9 cellular contexts compared by ENCODE assay signal in genomic region chr16:75498610-75499324, GRCh38. TPM values are rescaled to one million over a fixed set of nuclear protein-coding genes. Genes with fewer than 3 reads are reported as not detected.
DNase-seq lines count a peak whose midpoint lies in the region; FAIRE-seq and TF ChIP-seq lines count a peak whose summit lies in the region.
"Not testable (repeated sequence)": the region's sequence is repeated elsewhere in the genome, so short reads cannot be mapped to it uniquely, and the experiment has no call there.
"Had no signal": no experiment of that assay in that cellular context is flagged by ENCODE, and none has a peak within 500 bp of the region (broad histone marks: within the 10 kb centered on the region; RNA-seq: fewer than 3 reads in every experiment).

No MANE protein-coding gene starts in this region.

- DNase-seq in Calu3 (peak; percentile 86), NCI-H1105 (lab: John Stamatoyannopoulos, UW) (peak; percentile 29), NCI-H82 (lab: John Stamatoyannopoulos, UW) (peak; percentile 21), anterior cingulate cortex (lab: John Stamatoyannopoulos, UW) (peak in 52 of 58 donors; percentile 6 to 97 (median 57)), endothelial cell of umbilical vein (ENCODE audit: low read depth, low spot score) (peak; percentile 51), inferior parietal cortex (ENCODE audit: extremely low spot score) (peak; percentile 57), tibial artery (peak in 1 of 2 donors; percentile 78)
- DNase-seq in osteoblast (ENCODE audit: insufficient read length, low spot score, missing footprints) = not testable (repeated sequence)

- not testable (repeated sequence) for H3K4me1 ChIP-seq in endothelial cell of umbilical vein (ENCODE audit: control insufficient read depth, extremely low read depth, insufficient read depth, low read length); osteoblast (ENCODE audit: insufficient read depth, low read length)
- peaks cover 0 to 50% (median 20%) of the 10 kb centered on the region in 4 donors for H3K4me1 ChIP-seq in tibial artery

- not testable (repeated sequence) for H3K9ac ChIP-seq in endothelial cell of umbilical vein (replicated peaks; ENCODE audit: extremely low read depth, insufficient read depth, low read length)

- POLR2A ChIA-PET in endothelial cell of umbilical vein (lab: Charles Lee) = not testable (repeated sequence)

- H2AFZ ChIP-seq in endothelial cell of umbilical vein (ENCODE audit: low read depth, low read length) = not testable (repeated sequence)
- H2AFZ ChIP-seq in osteoblast (ENCODE audit: low read length) = peak overlapping the region; percentile 15

- intact Hi-C loops in Calu3 (cut with micrococcal nuclease; ENCODE audit: unreplicated experiment); endothelial cell of umbilical vein (cut with micrococcal nuclease); tibial artery (cut with DNase I; ENCODE audit: low total_unique reads): not testable (repeated sequence)

- not testable (repeated sequence) for TF ChIP-seq POLR2A in endothelial cell of umbilical vein (IDR thresholded peaks at IDR 0.05; ENCODE audit: low read depth, low read length)

- H3K27ac Mint-ChIP-seq in Calu3 (ENCODE audit: unreplicated experiment) = not testable (repeated sequence)

- peaks cover 11% of the 10 kb centered on the region for H3K36me3 Mint-ChIP-seq in Calu3 (ENCODE audit: insufficient read depth, unreplicated experiment)

- not testable (repeated sequence) for H3K9me3 ChIP-seq in endothelial cell of umbilical vein (replicated peaks; ENCODE audit: control insufficient read depth, insufficient read depth, low read length); osteoblast (ENCODE audit: low read depth, low read length); tibial artery

- H3K9me3 Mint-ChIP-seq in Calu3 (ENCODE audit: low read depth, unreplicated experiment) = not testable (repeated sequence)

- H3K9me1 ChIP-seq in endothelial cell of umbilical vein (replicated peaks; ENCODE audit: control insufficient read depth, extremely low read depth, insufficient read depth, low read length) = not testable (repeated sequence)

- H3K36me3 ChIP-seq in endothelial cell of umbilical vein (ENCODE audit: control insufficient read depth in 2 of 2, extremely low read depth in 1 of 2, insufficient read depth in 2 of 2, low read length in 2 of 2); osteoblast (ENCODE audit: insufficient read depth, low read length); tibial artery: not testable (repeated sequence)

- not testable (repeated sequence) for H3K4me3 Mint-ChIP-seq in Calu3 (ENCODE audit: low read depth, unreplicated experiment)

- not testable (repeated sequence) for H4K20me1 ChIP-seq in endothelial cell of umbilical vein (replicated peaks; ENCODE audit: control insufficient read depth, extremely low read depth, insufficient read depth, low read length); osteoblast (ENCODE audit: insufficient read depth, low read length)

- H3K27me3 Mint-ChIP-seq in Calu3 (ENCODE audit: unreplicated experiment) = peaks cover 12% of the 10 kb centered on the region

- not testable (repeated sequence) for BruUV-seq in Calu3 (replicated peaks; lab: Mats Ljungman, UMichigan); endothelial cell of umbilical vein (replicated peaks; lab: Mats Ljungman, UMichigan)

- H3K4me2 ChIP-seq in endothelial cell of umbilical vein (ENCODE audit: insufficient read depth, low read length); osteoblast (ENCODE audit: insufficient read depth, low read length): not testable (repeated sequence)

- H3K27ac ChIP-seq in endothelial cell of umbilical vein (ENCODE audit: insufficient read depth, low read depth, low read length); osteoblast (ENCODE audit: low read depth, low read length): not testable (repeated sequence)
- peak overlapping the region; percentile 62 to 65 for H3K27ac ChIP-seq in tibial artery

- not testable (repeated sequence) for H3K4me3 ChIP-seq in endothelial cell of umbilical vein (replicated peaks in 1 of 3; ENCODE audit: insufficient read depth in 1 of 3, low read depth in 1 of 3, low read length in 3 of 3); osteoblast (ENCODE audit: insufficient read depth, low read length); tibial artery

- dilution Hi-C loops in endothelial cell of umbilical vein (cut with MboI; ENCODE audit: extremely low pct_ligation_motif_present, low sequenced_read_pairs) = not testable (repeated sequence)

- TF ChIP-seq CTCF in Calu3 (IDR thresholded peaks at IDR 0.05; ENCODE audit: unreplicated experiment); endothelial cell of umbilical vein (IDR thresholded peaks at IDR 0.05; ENCODE audit: extremely low read depth in 1 of 2, insufficient read depth in 1 of 2, low read depth in 1 of 2, low read length in 2 of 2); osteoblast (IDR thresholded peaks at IDR 0.05; ENCODE audit: extremely low read depth, low read depth, low read length); tibial artery (IDR thresholded peaks at IDR 0.05): not testable (repeated sequence)

- CTCF ChIA-PET in Calu3 (lab: Charles Lee) = not testable (repeated sequence)
- CTCF ChIA-PET in endothelial cell of umbilical vein (lab: Charles Lee) = interaction anchor here (0.8 to 1.6 kb wide), 2 partner anchors 10 to 13 kb away, joined by 3 read pairs; no protein-coding TSS in a partner anchor

- not testable (repeated sequence) for H3K79me2 ChIP-seq in endothelial cell of umbilical vein (ENCODE audit: control insufficient read depth, insufficient read depth, low read length); osteoblast (ENCODE audit: insufficient read depth, low read length)

- not testable (repeated sequence) for H3K27me3 ChIP-seq in endothelial cell of umbilical vein (ENCODE audit: control insufficient read depth in 2 of 2, insufficient read depth in 2 of 2, low read length in 2 of 2); osteoblast (ENCODE audit: insufficient read depth, low read length); tibial artery

- peak; percentile 68 for FAIRE-seq in endothelial cell of umbilical vein (lab: Jason Lieb, UNC)

- not testable (repeated sequence) for H3K4me1 Mint-ChIP-seq in Calu3 (ENCODE audit: low read depth, unreplicated experiment)

RNA-seq across cellular contexts. Expression of gene CHST6, which starts 3.5 kb away (rescaled TPM):
- total RNA-seq in Calu3 (2022) (3.3 and 4.3 TPM in 2 replicates), endothelial cell of umbilical vein (0.60 and 0.81 TPM in 2 replicates), osteoblast (1.1 and 1.5 TPM in 2 replicates)
- 0.26 and 0.48 TPM in 2 replicates for polyA plus RNA-seq in endothelial cell of umbilical vein
- 0.22 and 0.27 TPM in 2 replicates for polyA plus RNA-seq in endothelial cell of umbilical vein (2011; cell fraction: cytosol; rRNA removed)
- polyA plus RNA-seq in endothelial cell of umbilical vein (2011; cell fraction: nucleus; rRNA removed) = 0.24 and 0.31 TPM in 2 replicates
- 0.27 and 0.52 TPM in 2 replicates for polyA plus RNA-seq in endothelial cell of umbilical vein (2012)
- 0.51 and 0.58 TPM in 2 replicates for polyA minus RNA-seq in endothelial cell of umbilical vein
- 0.51 TPM for polyA minus RNA-seq in endothelial cell of umbilical vein (2011; cell fraction: cytosol; rRNA and poly(A)+ RNA removed)
- 0.72 TPM in 1 of 2 replicates, not detected in the other for polyA minus RNA-seq in endothelial cell of umbilical vein (2011; cell fraction: nucleus; rRNA and poly(A)+ RNA removed)
- total RNA-seq: SJSA1 had no signal

RNA-seq across cellular contexts. Expression of gene TMEM170A, which starts 34.3 kb away (rescaled TPM):
- 48.4 and 52.5 TPM in 2 replicates for total RNA-seq in Calu3 (2022)
- 22.2 and 24.2 TPM in 2 replicates for total RNA-seq in endothelial cell of umbilical vein
- 10.6 and 12.9 TPM in 2 replicates for polyA plus RNA-seq in endothelial cell of umbilical vein
- polyA plus RNA-seq in endothelial cell of umbilical vein (2011; cell fraction: cytosol; rRNA removed) = 8.5 and 9.5 TPM in 2 replicates
- 11.5 and 13.1 TPM in 2 replicates for polyA plus RNA-seq in endothelial cell of umbilical vein (2011; cell fraction: nucleus; rRNA removed)
- 10.8 and 12.5 TPM in 2 replicates for polyA plus RNA-seq in endothelial cell of umbilical vein (2012)
- 25.1 and 25.6 TPM in 2 replicates for polyA minus RNA-seq in endothelial cell of umbilical vein
- polyA minus RNA-seq in endothelial cell of umbilical vein (2011; cell fraction: cytosol; rRNA and poly(A)+ RNA removed) = 14.3 TPM
- 10.3 and 13.7 TPM in 2 replicates for polyA minus RNA-seq in endothelial cell of umbilical vein (2011; cell fraction: nucleus; rRNA and poly(A)+ RNA removed)
- 11.6 and 13.6 TPM in 2 replicates for total RNA-seq in osteoblast

RNA-seq across cellular contexts. Expression of gene CHST5, which starts 37.1 kb away (rescaled TPM):
- total RNA-seq in Calu3 (2022) (0.42 and 0.64 TPM in 2 replicates), endothelial cell of umbilical vein (0.29 TPM in 1 of 2 replicates, not detected in the other), osteoblast (under 0.01 TPM in 1 of 2 replicates, not detected in the other)
- 0.16 and 0.23 TPM in 2 replicates for polyA plus RNA-seq in endothelial cell of umbilical vein
- polyA plus RNA-seq in endothelial cell of umbilical vein (2011; cell fraction: cytosol; rRNA removed) = 0.01 TPM in 1 of 2 replicates, not detected in the other
- polyA plus RNA-seq in endothelial cell of umbilical vein (2011; cell fraction: nucleus; rRNA removed) = 0.31 and 0.40 TPM in 2 replicates
- 0.16 TPM in 1 of 2 replicates, not detected in the other for polyA plus RNA-seq in endothelial cell of umbilical vein (2012)
- polyA minus RNA-seq in endothelial cell of umbilical vein = 0.25 and 0.29 TPM in 2 replicates
- not detected for polyA minus RNA-seq in endothelial cell of umbilical vein (2011; cell fraction: cytosol; rRNA and poly(A)+ RNA removed)
- polyA minus RNA-seq in endothelial cell of umbilical vein (2011; cell fraction: nucleus; rRNA and poly(A)+ RNA removed) = not detected in 2 replicates

RNA-seq across cellular contexts. Expression of gene TMEM231, which starts 57.3 kb away (rescaled TPM):
- total RNA-seq in Calu3 (2022) = 17.6 and 23.8 TPM in 2 replicates
- total RNA-seq in endothelial cell of umbilical vein = 9.4 and 10.0 TPM in 2 replicates
- polyA plus RNA-seq in endothelial cell of umbilical vein = 35.8 and 41.7 TPM in 2 replicates
- polyA plus RNA-seq in endothelial cell of umbilical vein (2011; cell fraction: cytosol; rRNA removed) = 19.0 and 19.8 TPM in 2 replicates
- polyA plus RNA-seq in endothelial cell of umbilical vein (2011; cell fraction: nucleus; rRNA removed) = 13.1 and 15.3 TPM in 2 replicates
- polyA plus RNA-seq in endothelial cell of umbilical vein (2012) = 8.0 and 9.7 TPM in 2 replicates
- 45.8 and 61.7 TPM in 2 replicates for polyA minus RNA-seq in endothelial cell of umbilical vein
- polyA minus RNA-seq in endothelial cell of umbilical vein (2011; cell fraction: cytosol; rRNA and poly(A)+ RNA removed) = 13.8 TPM
- polyA minus RNA-seq in endothelial cell of umbilical vein (2011; cell fraction: nucleus; rRNA and poly(A)+ RNA removed) = 7.1 and 7.5 TPM in 2 replicates
- 17.0 and 22.4 TPM in 2 replicates for total RNA-seq in osteoblast
